8 cellular contexts compared by ENCODE assay signal in the genomic region with DNA sequence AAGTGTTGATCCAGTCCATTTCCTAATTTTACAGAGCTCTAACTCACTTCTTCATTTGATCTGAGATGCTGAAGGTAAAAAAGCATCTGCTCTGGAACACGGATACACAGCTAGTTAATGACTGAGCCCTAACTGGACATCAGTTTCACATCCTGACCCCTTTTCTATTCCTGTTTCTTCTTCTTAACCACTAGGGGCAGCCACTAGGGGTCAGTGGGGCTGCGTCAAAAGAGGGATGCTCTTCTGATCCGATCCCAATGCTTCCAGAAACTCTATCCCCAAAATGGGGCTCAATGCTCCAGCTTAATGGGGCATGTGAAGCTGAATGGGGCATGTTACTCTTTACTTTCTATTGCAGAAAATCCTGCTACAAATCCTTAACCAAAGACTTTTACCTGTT. TPM values are rescaled to one million over a fixed set of nuclear protein-coding genes. Genes with fewer than 3 reads are reported as not detected.
DNase-seq lines count a peak whose midpoint lies in the region; TF ChIP-seq lines count a peak whose summit lies in the region.

No MANE protein-coding gene starts in this region.

- no peaks in the 10 kb centered on the region for H3K36me3 ChIP-seq in WERI-Rb-1
- no peaks in the 10 kb centered on the region for H3K36me3 ChIP-seq in liver (ENCODE audit: control insufficient read depth in 4 of 4, insufficient read depth in 3 of 4, low read depth in 1 of 4, low read length in 3 of 4)

- 51% methylated on average over 3 of the region's 3 CpGs for WGBS in liver

- TF ChIP-seq CTCF in WERI-Rb-1 (IDR thresholded peaks at IDR 0.05; ENCODE audit: low read depth, low read length) (peak; percentile 77), liver (IDR thresholded peaks at IDR 0.05; ENCODE audit: low read depth, low read length, missing input control) (peak; percentile 41)

- peak; percentile 70 to 83 for TF ChIP-seq RAD21 in liver (IDR thresholded peaks at IDR 0.05)

- H3K4me1 ChIP-seq in liver (ENCODE audit: control insufficient read depth in 4 of 4, insufficient read depth in 4 of 4, low read length in 3 of 4), result no peaks in the 10 kb centered on the region

- peaks cover 42% of the 10 kb centered on the region for H3K27me3 ChIP-seq in WERI-Rb-1 (ENCODE audit: insufficient read depth, low read depth, severe bottlenecking)
- no peaks in the 10 kb centered on the region for H3K27me3 ChIP-seq in liver (ENCODE audit: control insufficient read depth in 4 of 4, insufficient read depth in 4 of 4, low read length in 3 of 4)

- no peak overlapping the region for H3K27ac ChIP-seq in WERI-Rb-1
- no peak overlapping the region for H3K27ac ChIP-seq in liver (ENCODE audit: low read depth in 1 of 2, low read length in 2 of 2)

- DNase-seq in DMS 273 (lab: John Stamatoyannopoulos, UW; ENCODE audit: unreplicated experiment), result peak; percentile 70
- peak; percentile 50 for DNase-seq in HT-29 (ENCODE audit: low spot score)
- DNase-seq in WERI-Rb-1, result peak; percentile 34
- DNase-seq in GF-D8 (lab: John Stamatoyannopoulos, UW), result no peak
- DNase-seq in activated CD8-positive, alpha-beta memory T cell treated with anti-CD3 and anti-CD28 coated beads, Interleukin-2, amount 50 U/mL, for 4 hours, result no peak
- no peak for DNase-seq in stimulated activated CD8-positive, alpha-beta memory T cell treated with anti-CD3 and anti-CD28 coated beads, Interleukin-4, amount 100 ng/mL, for 48 hours
- no peak for DNase-seq in activated CD8-positive, alpha-beta memory T cell treated with anti-CD3 and anti-CD28 coated beads for 24 hours

- H3K9me3 ChIP-seq in WERI-Rb-1 (ENCODE audit: severe bottlenecking), result no peaks in the 10 kb centered on the region
- no peaks in the 10 kb centered on the region for H3K9me3 ChIP-seq in liver (ENCODE audit: control insufficient read depth in 4 of 4, low read length in 3 of 4)

- no peak overlapping the region for H3K4me3 ChIP-seq in WERI-Rb-1 (ENCODE audit: low read depth, low read length)
- no peak overlapping the region for H3K4me3 ChIP-seq in liver (ENCODE audit: low read depth in 1 of 3, low read length in 3 of 3)

- no peak overlapping the region for H3K9ac ChIP-seq in liver (ENCODE audit: low read depth in 1 of 2, low read length in 2 of 2)

TF ChIP-seq in liver, 16 proteins besides CTCF, POLR2A, EP300 and RAD21:
- TF ChIP-seq, protein P1, sequence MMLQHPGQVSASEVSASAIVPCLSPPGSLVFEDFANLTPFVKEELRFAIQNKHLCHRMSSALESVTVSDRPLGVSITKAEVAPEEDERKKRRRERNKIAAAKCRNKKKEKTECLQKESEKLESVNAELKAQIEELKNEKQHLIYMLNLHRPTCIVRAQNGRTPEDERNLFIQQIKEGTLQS (IDR thresholded peaks at IDR 0.05), result no peak
- no peak for TF ChIP-seq FOXA1 (IDR thresholded peaks at IDR 0.05)
- TF ChIP-seq GABPA (IDR thresholded peaks at IDR 0.05 in 1 of 2, conservative IDR thresholded peaks at IDR 0.05 in 1 of 2), result no peak
- no peak for TF ChIP-seq YY1 (IDR thresholded peaks at IDR 0.05)
- no peak for TF ChIP-seq FOXA2 (IDR thresholded peaks at IDR 0.05)
- TF ChIP-seq REST (IDR thresholded peaks at IDR 0.05), result no peak
- TF ChIP-seq TAF1 (conservative IDR thresholded peaks at IDR 0.05), result no peak
- TF ChIP-seq, protein P2, sequence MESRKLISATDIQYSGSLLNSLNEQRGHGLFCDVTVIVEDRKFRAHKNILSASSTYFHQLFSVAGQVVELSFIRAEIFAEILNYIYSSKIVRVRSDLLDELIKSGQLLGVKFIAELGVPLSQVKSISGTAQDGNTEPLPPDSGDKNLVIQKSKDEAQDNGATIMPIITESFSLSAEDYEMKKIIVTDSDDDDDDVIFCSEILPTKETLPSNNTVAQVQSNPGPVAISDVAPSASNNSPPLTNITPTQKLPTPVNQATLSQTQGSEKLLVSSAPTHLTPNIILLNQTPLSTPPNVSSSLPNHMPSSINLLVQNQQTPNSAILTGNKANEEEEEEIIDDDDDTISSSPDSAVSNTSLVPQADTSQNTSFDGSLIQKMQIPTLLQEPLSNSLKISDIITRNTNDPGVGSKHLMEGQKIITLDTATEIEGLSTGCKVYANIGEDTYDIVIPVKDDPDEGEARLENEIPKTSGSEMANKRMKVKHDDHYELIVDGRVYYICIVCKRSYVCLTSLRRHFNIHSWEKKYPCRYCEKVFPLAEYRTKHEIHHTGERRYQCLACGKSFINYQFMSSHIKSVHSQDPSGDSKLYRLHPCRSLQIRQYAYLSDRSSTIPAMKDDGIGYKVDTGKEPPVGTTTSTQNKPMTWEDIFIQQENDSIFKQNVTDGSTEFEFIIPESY (IDR thresholded peaks at IDR 0.05), result no peak
- TF ChIP-seq RXRA (IDR thresholded peaks at IDR 0.05), result no peak
- TF ChIP-seq HNF4A (conservative IDR thresholded peaks at IDR 0.05), result no peak
- no peak for TF ChIP-seq HNF4G (IDR thresholded peaks at IDR 0.05)
- no peak for TF ChIP-seq EGR1 (IDR thresholded peaks at IDR 0.05; ENCODE audit: low read depth in 2 of 2)
- TF ChIP-seq NR2F2 (IDR thresholded peaks at IDR 0.05), result no peak
- TF ChIP-seq JUND (IDR thresholded peaks at IDR 0.05), result no peak

RNA-seq across cellular contexts. Expression of gene PHKA2, which starts 33.4 kb away (rescaled TPM):
- 23.7 and 24.0 TPM in 2 replicates for total RNA-seq in HT-29 (2014; rRNA removed; shearing (Covaris generic))
- total RNA-seq in liver, result 10 to 100 TPM; 29.9 to 82.3 TPM
- 10 to 100 TPM; 28.9 to 53.9 TPM for polyA plus RNA-seq in liver

Comparison
In these comparisons a context has a peak if more than half of its experiments do, and no peak if none do; other contexts are left out.
1. DNase-seq: peak in DMS 273 (single experiment), HT-29 (single experiment) and WERI-Rb-1 (single experiment); none in GF-D8 (single experiment), activated CD8-positive, alpha-beta memory T cell treated with anti-CD3 and anti-CD28 coated beads, Interleukin-2, amount 50 U/mL, for 4 hours (single experiment), stimulated activated CD8-positive, alpha-beta memory T cell treated with anti-CD3 and anti-CD28 coated beads, Interleukin-4, amount 100 ng/mL, for 48 hours (single experiment) and activated CD8-positive, alpha-beta memory T cell treated with anti-CD3 and anti-CD28 coated beads for 24 hours (single experiment).